Comparison of ENCODE assay signal across 14 cellular contexts in genomic region chr13:27583645-27584044, GRCh38. TPM values are rescaled to one million over a fixed set of nuclear protein-coding genes. Genes with fewer than 3 reads are reported as not detected.
DNase-seq lines count a peak whose midpoint lies in the region; ATAC-seq and TF ChIP-seq lines count a peak whose summit lies in the region.
"Had no signal": no experiment of that assay in that cellular context is flagged by ENCODE, and none has a peak within 500 bp of the region (broad histone marks: within the 10 kb centered on the region; RNA-seq: fewer than 3 reads in every experiment).

No MANE protein-coding gene starts in this region.

- H3K27ac Mint-ChIP-seq in activated T-cell treated with anti-CD3 and anti-CD28 coated beads, Interleukin-2, amount 50 U/mL, for 72 hours = peak overlapping the region; percentile 64
- H3K27ac Mint-ChIP-seq in endothelial cell (ENCODE audit: unreplicated experiment) = peak overlapping the region; percentile 34
- H3K27ac Mint-ChIP-seq: dendritic cell treated with granulocyte-macrophage colony-stimulating factor and Interleukin-4, amounts not matched to agents 40 ng/mL and 50 ng/mL, for 4 days; memory B cell had no signal

- H3K36me3 ChIP-seq in Loucy (ENCODE audit: insufficient read depth, low read length) = peaks cover 11% of the 10 kb centered on the region

- 0 out of 2 replicates have a peak overlapping the region, but pooled peaks have one; percentile 9 for H2AFZ ChIP-seq in Loucy (ENCODE audit: low read length)

- peaks cover 12% of the 10 kb centered on the region for H4K20me1 ChIP-seq in Loucy (ENCODE audit: insufficient read depth, low read length, poor library complexity, severe bottlenecking)

- no peak for ATAC-seq in activated T-cell treated with anti-CD3 and anti-CD28 coated beads, Interleukin-2, amount 50 U/mL, for 72 hours (replicated peaks in 1 of 2)
- no peak for ATAC-seq in HG02885 (IDR thresholded peaks at IDR 0.05; ENCODE audit: poor library complexity, unreplicated experiment)
- ATAC-seq in GM21528 (IDR thresholded peaks at IDR 0.05; ENCODE audit: low FRiP score, unreplicated experiment) = no peak
- ATAC-seq: psoas muscle had no signal

- peaks cover 6% of the 10 kb centered on the region for H3K4me1 Mint-ChIP-seq in activated T-cell treated with anti-CD3 and anti-CD28 coated beads, Interleukin-2, amount 50 U/mL, for 72 hours (ENCODE audit: low read depth)
- H3K4me1 Mint-ChIP-seq in endothelial cell (ENCODE audit: unreplicated experiment) = peaks cover 7% of the 10 kb centered on the region

- DNase-seq in activated T-cell treated with anti-CD3 and anti-CD28 coated beads, Interleukin-2, amount 50 U/mL, for 72 hours = no peak
- DNase-seq in activated T-cell treated with anti-CD3 and anti-CD28 coated beads, Interleukin-2, amount 50 U/mL, for 1 hour = no peak
- DNase-seq in endothelial cell (ENCODE audit: low spot score) (no peak), renal cortical epithelial cell (ENCODE audit: low read depth) (peak; percentile 34)
- DNase-seq in stimulated activated CD4-positive, alpha-beta T cell treated with anti-CD3 and anti-CD28 coated beads, Interleukin-4, amount 100 ng/mL, for 24 hours = no peak
- DNase-seq: activated effector memory CD4-positive, alpha-beta T cell treated with anti-CD3 and anti-CD28 coated beads, Interleukin-2, amount 50 U/mL, for 16 hours; AML-193; glutamatergic neuron; psoas muscle had no signal

- no peaks in the 10 kb centered on the region for H3K9me3 ChIP-seq in Loucy (ENCODE audit: insufficient read depth, low read depth, low read length)

- peaks cover 54% of the 10 kb centered on the region for H3K4me1 ChIP-seq in Loucy (ENCODE audit: insufficient read depth, low read length, poor library complexity, severe bottlenecking)

- no peaks in the 10 kb centered on the region for H3K27me3 ChIP-seq in Loucy (ENCODE audit: insufficient read depth, low read length, poor library complexity, severe bottlenecking)

- TF ChIP-seq CTCF in Loucy (conservative IDR thresholded peaks at IDR 0.05; ENCODE audit: low read length) (no peak), endothelial cell (IDR thresholded peaks at IDR 0.05; ENCODE audit: unreplicated experiment) (no peak)

- H3K79me2 ChIP-seq in Loucy (ENCODE audit: insufficient read depth, low read length) = peaks cover 67% of the 10 kb centered on the region

- no peaks in the 10 kb centered on the region for H3K9me3 Mint-ChIP-seq in activated T-cell treated with anti-CD3 and anti-CD28 coated beads, Interleukin-2, amount 50 U/mL, for 72 hours
- no peaks in the 10 kb centered on the region for H3K9me3 Mint-ChIP-seq in endothelial cell (ENCODE audit: unreplicated experiment)
- H3K9me3 Mint-ChIP-seq: dendritic cell treated with granulocyte-macrophage colony-stimulating factor and Interleukin-4, amounts not matched to agents 40 ng/mL and 50 ng/mL, for 4 days; memory B cell had no signal

- H3K9me2 ChIP-seq in Loucy (replicated peaks; ENCODE audit: low read depth, low read length) = no peaks in the 10 kb centered on the region

- peaks cover 1 to 2% of the 10 kb centered on the region in 2 donors for H3K36me3 Mint-ChIP-seq in activated T-cell treated with anti-CD3 and anti-CD28 coated beads, Interleukin-2, amount 50 U/mL, for 72 hours (ENCODE audit: insufficient read depth in 2 of 2)
- H3K36me3 Mint-ChIP-seq in endothelial cell (ENCODE audit: low read depth, unreplicated experiment) = no peaks in the 10 kb centered on the region

- peak overlapping the region; percentile 60 for H3K4me3 ChIP-seq in Loucy (ENCODE audit: low read length, poor library complexity, severe bottlenecking)
- H3K4me3 ChIP-seq: psoas muscle had no signal

- peak overlapping the region; percentile 85 for H3K4me2 ChIP-seq in Loucy (ENCODE audit: low read depth, low read length, poor library complexity, severe bottlenecking)

- no peaks in the 10 kb centered on the region for H3K27me3 Mint-ChIP-seq in activated T-cell treated with anti-CD3 and anti-CD28 coated beads, Interleukin-2, amount 50 U/mL, for 72 hours (ENCODE audit: low read depth)
- peaks cover 1% of the 10 kb centered on the region for H3K27me3 Mint-ChIP-seq in endothelial cell (ENCODE audit: unreplicated experiment)
- H3K27me3 Mint-ChIP-seq: dendritic cell treated with granulocyte-macrophage colony-stimulating factor and Interleukin-4, amounts not matched to agents 40 ng/mL and 50 ng/mL, for 4 days; memory B cell had no signal

- peaks cover 3% of the 10 kb centered on the region; the same call in 1 of the 2 replicates for H3F3A ChIP-seq in Loucy (ENCODE audit: low read depth)

- H3K4me3 Mint-ChIP-seq in activated T-cell treated with anti-CD3 and anti-CD28 coated beads, Interleukin-2, amount 50 U/mL, for 72 hours = peak overlapping the region in 1 of 2 donors; percentile 46
- H3K4me3 Mint-ChIP-seq in endothelial cell (ENCODE audit: unreplicated experiment) = no peak overlapping the region
- H3K4me3 Mint-ChIP-seq: dendritic cell treated with granulocyte-macrophage colony-stimulating factor and Interleukin-4, amounts not matched to agents 40 ng/mL and 50 ng/mL, for 4 days; memory B cell had no signal

- H3K9ac ChIP-seq in Loucy (ENCODE audit: low read depth, low read length, poor library complexity, severe bottlenecking) = peak overlapping the region; percentile 52

RNA-seq across cellular contexts. Expression of gene LNX2, which starts 36.7 kb away (rescaled TPM):
- 1 to 10 TPM; 6.5 to 7.2 TPM for total RNA-seq in activated T-cell treated with anti-CD3 and anti-CD28 coated beads, Interleukin-2, amount 50 U/mL, for 72 hours
- total RNA-seq in endothelial cell (ENCODE audit: unreplicated experiment) (14.0 TPM), renal cortical epithelial cell (9.0 and 16.5 TPM in 2 replicates)

RNA-seq across cellular contexts. Expression of gene POLR1D, which starts 38.0 kb away (rescaled TPM):
- 100 to 1,000 TPM; 156 to 169 TPM for total RNA-seq in activated T-cell treated with anti-CD3 and anti-CD28 coated beads, Interleukin-2, amount 50 U/mL, for 72 hours
- 167 TPM for total RNA-seq in endothelial cell (ENCODE audit: unreplicated experiment)
- 69.9 and 88.4 TPM in 2 replicates for total RNA-seq in renal cortical epithelial cell
